Comparison of ENCODE assay signal across 1 cellular context in genomic region chr20:63913768-63914167, GRCh38.
TF ChIP-seq lines count a peak whose summit lies in the region.

No MANE protein-coding gene starts in this region.

TF ChIP-seq in IMR-90, 13 proteins besides CTCF, POLR2A, EP300 and RAD21 (continued from another document):
- TF ChIP-seq, protein P1, sequence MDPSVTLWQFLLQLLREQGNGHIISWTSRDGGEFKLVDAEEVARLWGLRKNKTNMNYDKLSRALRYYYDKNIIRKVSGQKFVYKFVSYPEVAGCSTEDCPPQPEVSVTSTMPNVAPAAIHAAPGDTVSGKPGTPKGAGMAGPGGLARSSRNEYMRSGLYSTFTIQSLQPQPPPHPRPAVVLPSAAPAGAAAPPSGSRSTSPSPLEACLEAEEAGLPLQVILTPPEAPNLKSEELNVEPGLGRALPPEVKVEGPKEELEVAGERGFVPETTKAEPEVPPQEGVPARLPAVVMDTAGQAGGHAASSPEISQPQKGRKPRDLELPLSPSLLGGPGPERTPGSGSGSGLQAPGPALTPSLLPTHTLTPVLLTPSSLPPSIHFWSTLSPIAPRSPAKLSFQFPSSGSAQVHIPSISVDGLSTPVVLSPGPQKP (IDR thresholded peaks at IDR 0.05; ENCODE audit: borderline replicate concordance, low read depth, low read length): no peak
- no peak for TF ChIP-seq RFX5 (IDR thresholded peaks at IDR 0.05; ENCODE audit: low read depth, low read length)
- TF ChIP-seq USF2 (IDR thresholded peaks at IDR 0.05; ENCODE audit: low read depth, low read length): no peak
- TF ChIP-seq SMC3 (IDR thresholded peaks at IDR 0.05; ENCODE audit: low read depth, low read length): no peak
- no peak for TF ChIP-seq RCOR1 (IDR thresholded peaks at IDR 0.05; ENCODE audit: insufficient replicate concordance, low read length)
- no peak for TF ChIP-seq NFE2L2 (IDR thresholded peaks at IDR 0.05; ENCODE audit: low read depth, low read length)
- no peak for TF ChIP-seq MXI1 (IDR thresholded peaks at IDR 0.05; ENCODE audit: borderline replicate concordance, low read depth, low read length)
- no peak for TF ChIP-seq CHD1 (IDR thresholded peaks at IDR 0.05; ENCODE audit: low read depth, low read length)
